ENCODE assay signal across 16 cellular contexts in genomic region chrX:108298165-108298602, GRCh38.
DNase-seq lines count a peak whose midpoint lies in the region; ATAC-seq, FAIRE-seq and TF ChIP-seq lines count a peak whose summit lies in the region.
"Had no signal": no experiment of that assay in that cellular context is flagged by ENCODE, and none has a peak within 500 bp of the region (broad histone marks: within the 10 kb centered on the region; RNA-seq: fewer than 3 reads in every experiment).

No MANE protein-coding gene starts in this region.

- H3K4me3 ChIP-seq in A549 (no peak overlapping the region), RWPE2 (ENCODE audit: severe bottlenecking) (no peak overlapping the region), ascending aorta (no peak overlapping the region)
- H3K4me3 ChIP-seq: GM12878, PC-9 had no signal

- TF ChIP-seq EP300 in A549 (IDR thresholded peaks at IDR 0.05) = no peak

- H3K9me3 ChIP-seq in A549 (no peaks in the 10 kb centered on the region), RWPE2 (ENCODE audit: severe bottlenecking) (no peaks in the 10 kb centered on the region), ascending aorta (no peaks in the 10 kb centered on the region)

- H3K27me3 ChIP-seq in RWPE2 (ENCODE audit: insufficient read depth, poor library complexity, severe bottlenecking) = no peaks in the 10 kb centered on the region
- no peaks in the 10 kb centered on the region for H3K27me3 ChIP-seq in ascending aorta

- H3K36me3 ChIP-seq in RWPE2 (ENCODE audit: low read depth) = no peaks in the 10 kb centered on the region
- no peaks in the 10 kb centered on the region for H3K36me3 ChIP-seq in ascending aorta

- H3K4me3 Mint-ChIP-seq in osteocyte (ENCODE audit: unreplicated experiment) = no peak overlapping the region

- no peak for TF ChIP-seq POLR2A in A549 (IDR thresholded peaks at IDR 0.05; ENCODE audit: low read length)

- H3K4me1 ChIP-seq in A549 (peaks cover 25% of the 10 kb centered on the region), RWPE2 (ENCODE audit: insufficient read depth, poor library complexity, severe bottlenecking) (peaks cover 17% of the 10 kb centered on the region), ascending aorta (no peaks in the 10 kb centered on the region)

- H3K27me3 Mint-ChIP-seq in osteocyte (ENCODE audit: unreplicated experiment) = no peaks in the 10 kb centered on the region

- no peak for FAIRE-seq in A549 (lab: Jason Lieb, UNC)
- FAIRE-seq: GM12878 had no signal

- H3K9me3 Mint-ChIP-seq in osteocyte (ENCODE audit: unreplicated experiment) = no peaks in the 10 kb centered on the region

- H3K27ac Mint-ChIP-seq in osteocyte (ENCODE audit: unreplicated experiment) = no peak overlapping the region

- POLR2A ChIA-PET in A549 (lab: Yijun Ruan, JAX) = no interaction called here

- H3K4me1 Mint-ChIP-seq in osteocyte (ENCODE audit: unreplicated experiment) = peaks cover 22% of the 10 kb centered on the region

- H3K27ac ChIP-seq in A549 (peak overlapping the region; percentile 67 to 82; a peak in 5 of 6 replicates), RWPE2 (ENCODE audit: poor library complexity, severe bottlenecking) (peak overlapping the region; percentile 71), ascending aorta (no peak overlapping the region)
- H3K27ac ChIP-seq: HL-60, PC-9 had no signal

- intact Hi-C loops in ascending aorta (cut with DNase I) = no loop called here

- no peak overlapping the region for H3K4me2 ChIP-seq in A549
- H3K4me2 ChIP-seq: PC-9 had no signal

- in situ Hi-C loops in ACHN (cut with HindIII; ENCODE audit: low pct_ligation_motif_present, low pct_unique_long_range_greater_than_20kb, low sequenced_read_pairs) = no loop called here

- ATAC-seq in A549 = no peak
- no peak for ATAC-seq in RWPE2 (ENCODE audit: low read depth)
- ATAC-seq in left lobe of liver = peak; percentile 99
- no peak for ATAC-seq in GM18519 (IDR thresholded peaks at IDR 0.05; ENCODE audit: low FRiP score, unreplicated experiment)

- H3K36me3 Mint-ChIP-seq in osteocyte (ENCODE audit: unreplicated experiment) = no peaks in the 10 kb centered on the region

- WGBS in A549 (ENCODE audit: missing lambda C conversion rate) = 91% methylated on average over 11 of the region's 18 CpGs

- CTCF ChIA-PET in A549 (lab: Yijun Ruan, JAX) = no interaction called here

- DNase-seq in A549 (ENCODE audit: low read depth in 1 of 2, low spot score in 1 of 2) (no peak), RWPE2 (ENCODE audit: low spot score) (no peak), left lobe of liver (ENCODE audit: low spot score) (peak; percentile 80), osteocyte (ENCODE audit: extremely low spot score, unreplicated experiment) (peak; percentile 83), ascending aorta (ENCODE audit: low spot score in 2 of 2) (no peak), ACHN (no peak), GM10266 (ENCODE audit: extremely low spot score) (no peak)
- DNase-seq: 8988T, DMS153, KBM-7, NCI-H1048, PC-9, Right ventricle myocardium superior had no signal

- TF ChIP-seq RAD21 in A549 (conservative IDR thresholded peaks at IDR 0.05 in 1 of 2, IDR thresholded peaks at IDR 0.05 in 1 of 2) = no peak

- no peak for TF ChIP-seq CTCF in A549 (IDR thresholded peaks at IDR 0.05)
- TF ChIP-seq CTCF in RWPE2 (IDR thresholded peaks at IDR 0.05; ENCODE audit: poor library complexity, severe bottlenecking) = no peak
- TF ChIP-seq CTCF in osteocyte (IDR thresholded peaks at IDR 0.05) = no peak
- no peak for TF ChIP-seq CTCF in ascending aorta (IDR thresholded peaks at IDR 0.05)
- no peak for TF ChIP-seq CTCF in GM10266 (IDR thresholded peaks at IDR 0.05; ENCODE audit: control insufficient read depth, insufficient read depth, low read depth, missing control alignments)

TF ChIP-seq in A549, 52 proteins besides CTCF, POLR2A, EP300 and RAD21:
- no peak for TF ChIP-seq PBX3 (IDR thresholded peaks at IDR 0.05)
- TF ChIP-seq RARB (CRISPR knock-in tag; IDR thresholded peaks at IDR 0.05) = no peak
TF ChIP-seq in A549: peak in this region for 0.

Comparison
In these comparisons a context has a peak if more than half of its experiments do, and no peak if none do; other contexts are left out.
1. DNase-seq: peak in left lobe of liver (single experiment) and osteocyte (single experiment); none in A549 (0 of 2), RWPE2 (single experiment), ascending aorta (0 of 2), ACHN (single experiment) and GM10266 (single experiment).
2. H3K27ac ChIP-seq: peak in A549 (2 of 2) and RWPE2 (single experiment); none in ascending aorta (0 of 2).